In the genomic region with DNA sequence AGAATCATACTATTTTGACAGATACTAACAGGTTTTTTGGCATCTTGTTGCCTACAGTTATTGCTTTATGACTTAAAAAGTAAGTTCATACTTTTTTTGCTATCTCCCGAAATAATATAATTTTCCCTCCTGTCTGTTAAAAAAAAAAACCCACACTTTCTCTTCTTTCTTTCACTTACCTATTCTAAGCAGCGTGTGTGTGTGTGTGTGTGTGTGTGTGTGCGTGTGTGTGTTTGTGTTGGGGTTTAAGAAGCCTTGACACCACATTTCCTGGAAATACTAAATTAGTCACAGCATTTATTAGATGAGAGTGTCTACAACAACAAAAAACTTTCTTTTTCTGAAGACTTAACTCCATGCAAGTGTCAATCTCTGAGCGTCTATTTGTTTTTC, we compare ENCODE assay signal across 1 cellular context.
TF ChIP-seq lines count a peak whose summit lies in the region.

No MANE protein-coding gene starts in this region.

TF ChIP-seq in SK-N-SH treated with all-trans-retinoic acid at 6 μM for 48 hours, 23 proteins besides CTCF, POLR2A, EP300 and RAD21 (continued from another document):
- TF ChIP-seq, protein P1, sequence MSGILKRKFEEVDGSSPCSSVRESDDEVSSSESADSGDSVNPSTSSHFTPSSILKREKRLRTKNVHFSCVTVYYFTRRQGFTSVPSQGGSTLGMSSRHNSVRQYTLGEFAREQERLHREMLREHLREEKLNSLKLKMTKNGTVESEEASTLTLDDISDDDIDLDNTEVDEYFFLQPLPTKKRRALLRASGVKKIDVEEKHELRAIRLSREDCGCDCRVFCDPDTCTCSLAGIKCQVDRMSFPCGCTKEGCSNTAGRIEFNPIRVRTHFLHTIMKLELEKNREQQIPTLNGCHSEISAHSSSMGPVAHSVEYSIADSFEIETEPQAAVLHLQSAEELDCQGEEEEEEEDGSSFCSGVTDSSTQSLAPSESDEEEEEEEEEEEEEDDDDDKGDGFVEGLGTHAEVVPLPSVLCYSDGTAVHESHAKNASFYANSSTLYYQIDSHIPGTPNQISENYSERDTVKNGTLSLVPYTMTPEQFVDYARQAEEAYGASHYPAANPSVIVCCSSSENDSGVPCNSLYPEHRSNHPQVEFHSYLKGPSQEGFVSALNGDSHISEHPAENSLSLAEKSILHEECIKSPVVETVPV (CRISPR knock-in tag; IDR thresholded peaks at IDR 0.05): no peak
- TF ChIP-seq SNAI2 (CRISPR knock-in tag; IDR thresholded peaks at IDR 0.05) (no peak), PATZ1 (CRISPR knock-in tag; IDR thresholded peaks at IDR 0.05; ENCODE audit: borderline replicate concordance) (no peak), TOX (CRISPR knock-in tag; IDR thresholded peaks at IDR 0.05; ENCODE audit: borderline replicate concordance) (no peak), ARNTL (CRISPR knock-in tag; IDR thresholded peaks at IDR 0.05; ENCODE audit: borderline replicate concordance, low read depth) (no peak), TCF4 (CRISPR knock-in tag; IDR thresholded peaks at IDR 0.05; ENCODE audit: borderline replicate concordance) (no peak)
